28 cellular contexts compared by ENCODE assay signal in genomic region chrX:97797076-97797475, GRCh38.
"Had no signal": no experiment of that assay in that cellular context is flagged by ENCODE, and none has a peak within 500 bp of the region (broad histone marks: within the 10 kb centered on the region; RNA-seq: fewer than 3 reads in every experiment).

No MANE protein-coding gene starts in this region.

- H3K27me3 ChIP-seq: ascending aorta, cardiac muscle cell had no signal

- H3K4me3 Mint-ChIP-seq: activated CD4-positive, alpha-beta memory T cell treated with anti-CD3 and anti-CD28 coated beads, Interleukin-2, amount 10 ng/mL, durations not matched to agents 7 days and 5 days; activated CD4-positive, alpha-beta T cell treated with anti-CD3 and anti-CD28 coated beads, Interleukin-2, amount 10 ng/mL, durations not matched to agents 7 days and 5 days; activated naive CD4-positive, alpha-beta T cell treated with anti-CD3 and anti-CD28 coated beads, Interleukin-2, amount 10 ng/mL, durations not matched to agents 7 days and 5 days; activated naive CD8-positive, alpha-beta T cell treated with anti-CD3 and anti-CD28 coated beads, Interleukin-2, amount 10 ng/mL, durations not matched to agents 7 days and 5 days; activated T-cell treated with anti-CD3 and anti-CD28 coated beads, Interleukin-2, amount 50 U/mL, for 24 hours; activated T-cell treated with anti-CD3 and anti-CD28 coated beads, Interleukin-2, amount 50 U/mL, for 72 hours; endodermal cell; T-helper 1 cell treated with Interleukin-12 subunit alpha and Interleukin-12 subunit beta and Interleukin-4 antibody, amounts not matched to agents 30 μg/mL and 1 μg/mL, for 36 hours; WTC11 had no signal

- H3K4me1 Mint-ChIP-seq: activated CD4-positive, alpha-beta memory T cell treated with anti-CD3 and anti-CD28 coated beads, Interleukin-2, amount 10 ng/mL, durations not matched to agents 7 days and 5 days; activated CD4-positive, alpha-beta T cell treated with anti-CD3 and anti-CD28 coated beads, Interleukin-2, amount 10 ng/mL, durations not matched to agents 7 days and 5 days; activated naive CD4-positive, alpha-beta T cell treated with anti-CD3 and anti-CD28 coated beads, Interleukin-2, amount 10 ng/mL, durations not matched to agents 7 days and 5 days; activated naive CD8-positive, alpha-beta T cell treated with anti-CD3 and anti-CD28 coated beads, Interleukin-2, amount 10 ng/mL, durations not matched to agents 7 days and 5 days had no signal

- H3K27me3 Mint-ChIP-seq: activated CD4-positive, alpha-beta memory T cell treated with anti-CD3 and anti-CD28 coated beads, Interleukin-2, amount 10 ng/mL, durations not matched to agents 7 days and 5 days; activated CD4-positive, alpha-beta T cell treated with anti-CD3 and anti-CD28 coated beads, Interleukin-2, amount 10 ng/mL, durations not matched to agents 7 days and 5 days; activated naive CD4-positive, alpha-beta T cell treated with anti-CD3 and anti-CD28 coated beads, Interleukin-2, amount 10 ng/mL, durations not matched to agents 7 days and 5 days; activated naive CD8-positive, alpha-beta T cell treated with anti-CD3 and anti-CD28 coated beads, Interleukin-2, amount 10 ng/mL, durations not matched to agents 7 days and 5 days; brain had no signal

- DNase-seq: activated CD4-positive, alpha-beta memory T cell treated with anti-CD3 and anti-CD28 coated beads, Interleukin-2, amount 10 ng/mL, durations not matched to agents 7 days and 5 days; activated CD4-positive, alpha-beta T cell treated with anti-CD3 and anti-CD28 coated beads for 1 hour; activated CD4-positive, alpha-beta T cell treated with anti-CD3 and anti-CD28 coated beads for 4 hours; activated CD4-positive, alpha-beta T cell treated with anti-CD3 and anti-CD28 coated beads, Interleukin-2, amount 10 ng/mL, durations not matched to agents 7 days and 5 days; activated CD4-positive, alpha-beta T cell treated with anti-CD3 and anti-CD28 coated beads, Interleukin-2, amount 50 U/mL, for 4 hours; activated CD8-positive, alpha-beta memory T cell treated with anti-CD3 and anti-CD28 coated beads, Interleukin-2, amount 50 U/mL, for 48 hours; activated gamma-delta T cell; activated naive CD4-positive, alpha-beta T cell; activated naive CD4-positive, alpha-beta T cell treated with anti-CD3 and anti-CD28 coated beads, Interleukin-2, amount 10 ng/mL, durations not matched to agents 7 days and 5 days; activated naive CD8-positive, alpha-beta T cell treated with anti-CD3 and anti-CD28 coated beads, Interleukin-2, amount 10 ng/mL, durations not matched to agents 7 days and 5 days; activated T-cell treated with anti-CD3 and anti-CD28 coated beads for 4 hours; activated T-cell treated with anti-CD3 and anti-CD28 coated beads, Interleukin-2, amount 50 U/mL, for 24 hours; activated T-cell treated with anti-CD3 and anti-CD28 coated beads, Interleukin-2, amount 50 U/mL, for 72 hours; central memory CD4-positive, alpha-beta T cell; cerebellar nuclear complex; colonic mucosa; effector memory CD4-positive, alpha-beta T cell; endodermal cell; foreskin fibroblast; heart left ventricle; T-helper 9 cell had no signal

- H3K36me3 ChIP-seq: ascending aorta, breast epithelium, cardiac muscle cell, colonic mucosa, heart left ventricle had no signal

- H3K4me3 ChIP-seq: ascending aorta, breast epithelium, cardiac muscle cell, colonic mucosa, heart left ventricle had no signal

- H3K27ac Mint-ChIP-seq: activated CD4-positive, alpha-beta memory T cell treated with anti-CD3 and anti-CD28 coated beads, Interleukin-2, amount 10 ng/mL, durations not matched to agents 7 days and 5 days; activated CD4-positive, alpha-beta T cell treated with anti-CD3 and anti-CD28 coated beads, Interleukin-2, amount 10 ng/mL, durations not matched to agents 7 days and 5 days; activated naive CD4-positive, alpha-beta T cell treated with anti-CD3 and anti-CD28 coated beads, Interleukin-2, amount 10 ng/mL, durations not matched to agents 7 days and 5 days; activated naive CD4-positive, alpha-beta T cell treated with anti-CD3 and anti-CD28 coated beads, Interleukin-2, amount 50 U/mL, for 72 hours; activated naive CD8-positive, alpha-beta T cell treated with anti-CD3 and anti-CD28 coated beads, Interleukin-2, amount 10 ng/mL, durations not matched to agents 7 days and 5 days; activated T-cell treated with anti-CD3 and anti-CD28 coated beads, Interleukin-2, amount 50 U/mL, for 24 hours; activated T-cell treated with anti-CD3 and anti-CD28 coated beads, Interleukin-2, amount 50 U/mL, for 72 hours; endodermal cell; T-helper 1 cell treated with Interleukin-12 subunit alpha and Interleukin-12 subunit beta and Interleukin-4 antibody, amounts not matched to agents 30 μg/mL and 1 μg/mL, for 36 hours; WTC11 had no signal

- H3K9me3 Mint-ChIP-seq: activated CD4-positive, alpha-beta memory T cell treated with anti-CD3 and anti-CD28 coated beads, Interleukin-2, amount 10 ng/mL, durations not matched to agents 7 days and 5 days; activated CD4-positive, alpha-beta T cell treated with anti-CD3 and anti-CD28 coated beads, Interleukin-2, amount 10 ng/mL, durations not matched to agents 7 days and 5 days; activated naive CD4-positive, alpha-beta T cell treated with anti-CD3 and anti-CD28 coated beads, Interleukin-2, amount 10 ng/mL, durations not matched to agents 7 days and 5 days; activated naive CD8-positive, alpha-beta T cell treated with anti-CD3 and anti-CD28 coated beads, Interleukin-2, amount 10 ng/mL, durations not matched to agents 7 days and 5 days; activated T-cell treated with anti-CD3 and anti-CD28 coated beads, Interleukin-2, amount 50 U/mL, for 24 hours; T-helper 1 cell treated with Interleukin-12 subunit alpha and Interleukin-12 subunit beta and Interleukin-4 antibody, amounts not matched to agents 30 μg/mL and 1 μg/mL, for 36 hours had no signal

- H3K27ac ChIP-seq: ascending aorta, breast epithelium, cardiac muscle cell, colonic mucosa, heart left ventricle had no signal

- H3K36me3 Mint-ChIP-seq: activated naive CD4-positive, alpha-beta T cell treated with anti-CD3 and anti-CD28 coated beads, Interleukin-2, amount 10 ng/mL, durations not matched to agents 7 days and 5 days; activated naive CD4-positive, alpha-beta T cell treated with anti-CD3 and anti-CD28 coated beads, Interleukin-2, amount 50 U/mL, for 72 hours; activated naive CD8-positive, alpha-beta T cell treated with anti-CD3 and anti-CD28 coated beads, Interleukin-2, amount 10 ng/mL, durations not matched to agents 7 days and 5 days had no signal

- H3K9me3 ChIP-seq: ascending aorta, breast epithelium, colonic mucosa, heart left ventricle had no signal
